8 cellular contexts compared by ENCODE assay signal in the genomic region with DNA sequence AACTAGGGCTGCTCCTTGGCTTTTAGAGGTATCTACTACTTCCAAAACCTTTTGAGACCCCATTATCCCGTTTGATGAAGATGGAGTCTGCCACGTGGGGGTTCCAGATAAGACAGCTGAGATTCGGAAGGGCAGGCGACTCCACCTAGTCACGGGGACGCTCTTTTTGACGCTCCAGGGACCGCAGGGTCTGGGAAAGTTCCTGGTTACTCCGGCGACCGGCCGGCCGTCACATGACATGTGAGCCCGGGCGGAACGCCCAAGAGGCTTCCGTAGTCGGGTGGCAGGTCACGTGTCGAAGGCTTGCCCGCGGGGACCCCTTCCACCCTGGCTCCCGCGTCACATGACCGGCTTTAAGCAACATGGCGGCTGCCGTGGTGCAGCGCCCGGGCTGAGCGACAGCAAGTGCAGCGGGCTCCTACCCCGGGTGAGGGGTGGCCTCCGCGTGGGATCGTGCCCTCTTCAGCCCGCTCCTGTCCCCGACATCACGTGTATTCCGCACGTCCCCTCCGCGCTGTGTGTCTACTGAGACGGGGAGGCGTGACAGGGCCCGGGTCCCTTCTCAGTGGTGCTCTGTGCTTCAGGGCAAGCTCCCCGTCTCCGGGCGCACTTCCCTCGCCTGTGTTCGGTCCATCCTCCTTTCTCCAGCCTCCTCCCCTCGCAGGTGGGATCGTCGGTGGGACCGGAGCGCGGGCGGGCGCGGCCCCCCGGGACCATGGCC. TPM values are rescaled to one million over a fixed set of nuclear protein-coding genes. Genes with fewer than 3 reads are reported as not detected.
DNase-seq lines count a peak whose midpoint lies in the region; ATAC-seq and TF ChIP-seq lines count a peak whose summit lies in the region.

Gene SPNS1, plus strand, starts transcription at position 342 of the 721 bp plus-strand sequence. Its CDS starts 374 bp downstream, at position 716.

- DNase-seq in DND-41: peak; percentile 94
- peak; percentile 65 for DNase-seq in GOT3 (lab: John Stamatoyannopoulos, UW)
- DNase-seq in LoVo (ENCODE audit: low spot score): peak; percentile 95
- peak; percentile 96 for DNase-seq in RWPE2 (ENCODE audit: low spot score)
- peak; percentile 92 for DNase-seq in activated T-helper 2 cell treated with anti-CD3 and anti-CD28 coated beads, Interferon-gamma antibody, Interleukin-2, Interleukin-4, amounts not matched to agents 10 μg/mL and 5 μg/mL and 100 μg/mL, durations not matched to agents 14 hours and 24 hours and 36 hours (ENCODE audit: low spot score)
- DNase-seq in fibroblast of peridontal ligament (ENCODE audit: extremely low read depth): peak; percentile 96
- DNase-seq in natural killer cell: peak; percentile 92
- peak; percentile 90 for DNase-seq in stimulated activated naive CD4-positive, alpha-beta T cell treated with Interleukin-2 at 50 U/mL for 16 hours (lab: John Stamatoyannopoulos, UW)

- H3K27me3 Mint-ChIP-seq in activated T-helper 2 cell treated with anti-CD3 and anti-CD28 coated beads, Interferon-gamma antibody, Interleukin-2, Interleukin-4, amounts not matched to agents 10 μg/mL and 5 μg/mL and 100 μg/mL, durations not matched to agents 14 hours and 24 hours and 36 hours (ENCODE audit: low read depth): no peaks in the 10 kb centered on the region
- no peaks in the 10 kb centered on the region for H3K27me3 Mint-ChIP-seq in natural killer cell (ENCODE audit: low read depth in 2 of 2)

- no peaks in the 10 kb centered on the region for H3K27me3 ChIP-seq in DND-41 (ENCODE audit: insufficient read depth, low read length, poor library complexity)
- H3K27me3 ChIP-seq in RWPE2 (ENCODE audit: insufficient read depth, poor library complexity, severe bottlenecking): no peaks in the 10 kb centered on the region

- H3K36me3 ChIP-seq in DND-41 (ENCODE audit: insufficient read depth, low read length) (peaks cover 23% of the 10 kb centered on the region), RWPE2 (ENCODE audit: low read depth) (no peaks in the 10 kb centered on the region)

- peak within 1 kb of the TSS; percentile 81 for H3K27ac ChIP-seq in DND-41 (ENCODE audit: low read length)
- peak within 1 kb of the TSS; percentile 67 for H3K27ac ChIP-seq in RWPE2 (ENCODE audit: poor library complexity, severe bottlenecking)

- H2AFZ ChIP-seq in DND-41 (ENCODE audit: low read depth, low read length): peak within 1 kb of the TSS; percentile 93

- no peaks in the 10 kb centered on the region for H4K20me1 ChIP-seq in DND-41 (ENCODE audit: insufficient read depth, low read length)

- H3K4me1 ChIP-seq in DND-41 (ENCODE audit: insufficient read depth, low read length) (peaks cover 32% of the 10 kb centered on the region), RWPE2 (ENCODE audit: insufficient read depth, poor library complexity, severe bottlenecking) (no peaks in the 10 kb centered on the region)

- no peaks in the 10 kb centered on the region for H3K9me3 Mint-ChIP-seq in activated T-helper 2 cell treated with anti-CD3 and anti-CD28 coated beads, Interferon-gamma antibody, Interleukin-2, Interleukin-4, amounts not matched to agents 10 μg/mL and 5 μg/mL and 100 μg/mL, durations not matched to agents 14 hours and 24 hours and 36 hours
- H3K9me3 Mint-ChIP-seq in natural killer cell: no peaks in the 10 kb centered on the region

- H3K27ac Mint-ChIP-seq in activated T-helper 2 cell treated with anti-CD3 and anti-CD28 coated beads, Interferon-gamma antibody, Interleukin-2, Interleukin-4, amounts not matched to agents 10 μg/mL and 5 μg/mL and 100 μg/mL, durations not matched to agents 14 hours and 24 hours and 36 hours: peak within 1 kb of the TSS; percentile 95
- peak within 1 kb of the TSS; percentile 95 to 97 for H3K27ac Mint-ChIP-seq in natural killer cell

- H3K9ac ChIP-seq in DND-41 (ENCODE audit: low read depth, low read length): peak within 1 kb of the TSS; percentile 70

- peaks cover 18% of the 10 kb centered on the region for H3K4me1 Mint-ChIP-seq in activated T-helper 2 cell treated with anti-CD3 and anti-CD28 coated beads, Interferon-gamma antibody, Interleukin-2, Interleukin-4, amounts not matched to agents 10 μg/mL and 5 μg/mL and 100 μg/mL, durations not matched to agents 14 hours and 24 hours and 36 hours (ENCODE audit: low read depth)
- H3K4me1 Mint-ChIP-seq in natural killer cell: peaks cover 35 to 42% of the 10 kb centered on the region in 2 donors

- ATAC-seq in DND-41 (ENCODE audit: insufficient read depth, low read depth) (peak; percentile 92), RWPE2 (ENCODE audit: low read depth) (peak; percentile 74), natural killer cell (peak; percentile 91 to 96 (median 94))

- peak within 1 kb of the TSS; percentile 93 for H3K4me2 ChIP-seq in DND-41 (ENCODE audit: insufficient read depth, low read length)

- H3K79me2 ChIP-seq in DND-41 (ENCODE audit: insufficient read depth, low read length): peaks cover 28% of the 10 kb centered on the region

- TF ChIP-seq CTCF in DND-41 (IDR thresholded peaks at IDR 0.05; ENCODE audit: borderline replicate concordance, extremely low read depth, low read length, poor library complexity, severe bottlenecking) (no peak), RWPE2 (IDR thresholded peaks at IDR 0.05; ENCODE audit: poor library complexity, severe bottlenecking) (no peak), natural killer cell (IDR thresholded peaks at IDR 0.05) (no peak)

- peak within 1 kb of the TSS; percentile 46 to 92 for H3K4me3 ChIP-seq in DND-41 (ENCODE audit: low read depth in 1 of 2, low read length in 2 of 2)
- H3K4me3 ChIP-seq in RWPE2 (ENCODE audit: severe bottlenecking): peak within 1 kb of the TSS; percentile 56

- H3K4me3 Mint-ChIP-seq in activated T-helper 2 cell treated with anti-CD3 and anti-CD28 coated beads, Interferon-gamma antibody, Interleukin-2, Interleukin-4, amounts not matched to agents 10 μg/mL and 5 μg/mL and 100 μg/mL, durations not matched to agents 14 hours and 24 hours and 36 hours (ENCODE audit: low read depth): peak within 1 kb of the TSS; percentile 97
- peak within 1 kb of the TSS; percentile 99 for H3K4me3 Mint-ChIP-seq in natural killer cell

- H3K9me3 ChIP-seq in DND-41 (ENCODE audit: insufficient read depth, low read length, severe bottlenecking): no peaks in the 10 kb centered on the region
- no peaks in the 10 kb centered on the region for H3K9me3 ChIP-seq in RWPE2 (ENCODE audit: severe bottlenecking)

- intact Hi-C loops in activated T-helper 2 cell treated with anti-CD3 and anti-CD28 coated beads, Interferon-gamma antibody, Interleukin-2, Interleukin-4, amounts not matched to agents 10 μg/mL and 5 μg/mL and 100 μg/mL, durations not matched to agents 14 hours and 24 hours and 36 hours (cut with micrococcal nuclease): loop anchor here (2.0 to 5.0 kb wide), 3 partner anchors 24 to 54 kb away; partner anchors contain the start of gene NFATC2IP
- intact Hi-C loops in natural killer cell (cut with micrococcal nuclease): loop anchor here (1.0 kb wide), 1 partner anchor 49 kb away; the partner anchor contains the start of gene RABEP2

- H3K36me3 Mint-ChIP-seq in activated T-helper 2 cell treated with anti-CD3 and anti-CD28 coated beads, Interferon-gamma antibody, Interleukin-2, Interleukin-4, amounts not matched to agents 10 μg/mL and 5 μg/mL and 100 μg/mL, durations not matched to agents 14 hours and 24 hours and 36 hours (ENCODE audit: low read depth): peaks cover 8% of the 10 kb centered on the region
- H3K36me3 Mint-ChIP-seq in natural killer cell: no peaks in the 10 kb centered on the region

RNA-seq across cellular contexts. Expression of gene SPNS1, which starts in this region (rescaled TPM):
- total RNA-seq in activated T-helper 2 cell treated with anti-CD3 and anti-CD28 coated beads, Interferon-gamma antibody, Interleukin-2, Interleukin-4, amounts not matched to agents 10 μg/mL and 5 μg/mL and 100 μg/mL, durations not matched to agents 14 hours and 24 hours and 36 hours: 22.0 and 25.8 TPM in 2 replicates
- 10 to 100 TPM; 36.0 to 44.3 (median 36.9) TPM for total RNA-seq in natural killer cell

Comparison
In these comparisons a context has a peak if more than half of its experiments do, and no peak if none do; other contexts are left out.
1. Peak in every context shown above with its lines: DNase-seq, ATAC-seq, H3K4me3 ChIP-seq and H3K27ac ChIP-seq.